In the genomic region with DNA sequence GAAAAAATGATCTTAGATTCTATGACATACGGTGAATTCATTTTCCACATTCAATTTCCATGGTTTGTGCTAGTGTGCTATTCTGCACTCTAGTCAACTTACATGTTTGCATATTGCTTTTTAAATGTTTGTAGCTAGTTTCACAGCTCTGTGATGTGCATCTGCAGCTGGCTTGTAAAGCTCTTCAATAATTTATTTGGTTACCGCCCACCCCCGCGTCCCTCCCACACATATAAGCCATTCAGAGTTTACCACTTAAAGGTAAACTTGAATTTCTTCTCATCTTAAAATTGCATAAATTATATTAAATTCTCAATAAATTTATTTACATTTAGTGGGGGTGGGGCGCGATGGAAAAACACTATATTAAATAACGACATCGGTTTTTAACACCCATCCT, we compare ENCODE assay signal across 8 cellular contexts. TPM values are rescaled to one million over a fixed set of nuclear protein-coding genes. Genes with fewer than 3 reads are reported as not detected.
DNase-seq lines count a peak whose midpoint lies in the region; ATAC-seq and TF ChIP-seq lines count a peak whose summit lies in the region.

No MANE protein-coding gene starts in this region.

- DNase-seq in activated gamma-delta T cell treated with Interleukin-2 at 50 U/mL for 16 hours (peak; percentile 6), activated gamma-delta T cell (lab: John Stamatoyannopoulos, UW) (no peak), SHP77 treated with DMSO at 0.1 percent for 48 hours (lab: John Stamatoyannopoulos, UW) (peak; percentile 64), type B pancreatic cell (ENCODE audit: extremely low spot score, unreplicated experiment) (no peak), omental fat pad (ENCODE audit: low spot score) (no peak)
- no peak for DNase-seq in central memory CD8-positive, alpha-beta T cell (ENCODE audit: low spot score in 2 of 2)

- peak overlapping the region; percentile 89 for H3K27ac Mint-ChIP-seq in central memory CD8-positive, alpha-beta T cell (ENCODE audit: low read depth)
- peak overlapping the region; percentile 88 for H3K27ac Mint-ChIP-seq in type B pancreatic cell

- H3K27me3 Mint-ChIP-seq in central memory CD8-positive, alpha-beta T cell, result no peaks in the 10 kb centered on the region
- no peaks in the 10 kb centered on the region for H3K27me3 Mint-ChIP-seq in type B pancreatic cell

- H3K9me3 Mint-ChIP-seq in central memory CD8-positive, alpha-beta T cell, result no peaks in the 10 kb centered on the region
- no peaks in the 10 kb centered on the region for H3K9me3 Mint-ChIP-seq in type B pancreatic cell

- H3K4me3 ChIP-seq in mononuclear cell (ENCODE audit: low read length), result peak overlapping the region; percentile 72

- peaks cover 3% of the 10 kb centered on the region for H3K36me3 Mint-ChIP-seq in central memory CD8-positive, alpha-beta T cell (ENCODE audit: insufficient read depth)
- H3K36me3 Mint-ChIP-seq in type B pancreatic cell, result no peaks in the 10 kb centered on the region

- no peaks in the 10 kb centered on the region for H3K9me3 ChIP-seq in mononuclear cell (ENCODE audit: low read depth, low read length)

- H3K4me1 Mint-ChIP-seq in central memory CD8-positive, alpha-beta T cell, result peaks cover 11% of the 10 kb centered on the region
- H3K4me1 Mint-ChIP-seq in type B pancreatic cell (ENCODE audit: unreplicated experiment), result no peaks in the 10 kb centered on the region

- TF ChIP-seq CTCF in type B pancreatic cell (conservative IDR thresholded peaks at IDR 0.05) (no peak), omental fat pad (IDR thresholded peaks at IDR 0.05) (no peak)

- peak overlapping the region; percentile 87 for H3K4me3 Mint-ChIP-seq in central memory CD8-positive, alpha-beta T cell
- H3K4me3 Mint-ChIP-seq in type B pancreatic cell, result peak overlapping the region; percentile 90

- no peaks in the 10 kb centered on the region for H3K27me3 ChIP-seq in mononuclear cell (ENCODE audit: insufficient read depth, low read length)

- peak; percentile 25 for ATAC-seq in HG03039 (IDR thresholded peaks at IDR 0.05; ENCODE audit: unreplicated experiment)
- peak; percentile 72 for ATAC-seq in central memory CD8-positive, alpha-beta T cell (replicated peaks; ENCODE audit: extremely low read depth, poor library complexity, severe bottlenecking)
- no peak for ATAC-seq in omental fat pad (ENCODE audit: low FRiP score)

- peaks cover 10% of the 10 kb centered on the region for H3K4me1 ChIP-seq in mononuclear cell (ENCODE audit: insufficient read depth, low read length)

RNA-seq across cellular contexts. Expression of a gene that starts 0.3 kb away (rescaled TPM):
- 8.7 TPM for total RNA-seq in mononuclear cell
- 52.5 and 55.1 TPM in 2 replicates for total RNA-seq in type B pancreatic cell (ENCODE audit: low replicate concordance)
- total RNA-seq in omental fat pad, result 10 to 100 TPM in 2 of 4 donors, 1 to 10 TPM in 2; 7.7 to 12.6 (median 9.4) TPM

Comparison
In these comparisons a context has a peak if more than half of its experiments do, and no peak if none do; other contexts are left out.
1. DNase-seq: peak in activated gamma-delta T cell treated with Interleukin-2 at 50 U/mL for 16 hours (single experiment) and SHP77 treated with DMSO at 0.1 percent for 48 hours (single experiment); none in activated gamma-delta T cell (single experiment), central memory CD8-positive, alpha-beta T cell (0 of 2), type B pancreatic cell (single experiment) and omental fat pad (single experiment).